8 cellular contexts compared by ENCODE assay signal in the genomic region with DNA sequence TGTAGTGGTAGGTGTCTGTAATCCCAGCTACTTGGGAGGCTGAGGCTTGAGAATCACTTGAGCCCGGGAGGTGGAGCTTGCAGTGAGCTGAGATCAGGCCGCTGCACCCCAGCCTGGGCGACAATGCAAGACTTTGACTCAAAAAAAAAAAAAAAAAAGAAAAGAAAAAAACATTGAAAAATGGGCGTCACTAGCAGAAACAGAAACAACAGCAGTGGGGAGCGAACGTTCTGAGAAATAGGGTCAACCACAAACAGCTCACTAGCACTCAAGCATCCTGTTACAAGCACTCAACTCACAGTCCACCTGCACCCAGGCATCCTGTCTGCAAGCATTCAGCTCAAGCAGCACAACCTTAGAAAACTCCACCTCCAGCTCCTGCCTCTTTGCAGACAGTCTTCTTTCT. TPM values are rescaled to one million over a fixed set of nuclear protein-coding genes. Genes with fewer than 3 reads are reported as not detected.
DNase-seq lines count a peak whose midpoint lies in the region; ATAC-seq and TF ChIP-seq lines count a peak whose summit lies in the region.

No MANE protein-coding gene starts in this region.

- peak overlapping the region; percentile 89 to 94 for H3K27ac Mint-ChIP-seq in natural killer cell treated with Interleukin-12 subunit alpha and Interleukin-12 subunit beta and Interleukin-15 and Interleukin-18, amount 100 ng/mL, for 72 hours
- no peak overlapping the region for H3K27ac Mint-ChIP-seq in osteocyte (ENCODE audit: unreplicated experiment)

- peak; percentile 76 for DNase-seq in NCI-H2196 treated with DMSO at 0.1 percent for 48 hours (lab: John Stamatoyannopoulos, UW; ENCODE audit: unreplicated experiment)
- DNase-seq in activated T-cell treated with anti-CD3 and anti-CD28 coated beads for 24 hours (ENCODE audit: low read depth), result peak; percentile 69
- DNase-seq in natural killer cell treated with Interleukin-12 subunit alpha and Interleukin-12 subunit beta and Interleukin-15 and Interleukin-18, amount 100 ng/mL, for 72 hours (ENCODE audit: low spot score), result peak; percentile 84
- no peak for DNase-seq in osteocyte (ENCODE audit: extremely low spot score, unreplicated experiment)
- no peak for DNase-seq in SKM-1 (lab: John Stamatoyannopoulos, UW; ENCODE audit: unreplicated experiment)
- no peak for DNase-seq in AG20443 (ENCODE audit: low spot score)

- peaks cover 13% of the 10 kb centered on the region for H3K36me3 Mint-ChIP-seq in natural killer cell treated with Interleukin-12 subunit alpha and Interleukin-12 subunit beta and Interleukin-15 and Interleukin-18, amount 100 ng/mL, for 72 hours
- H3K36me3 Mint-ChIP-seq in osteocyte (ENCODE audit: unreplicated experiment), result no peaks in the 10 kb centered on the region

- ATAC-seq in GM18907 (IDR thresholded peaks at IDR 0.05; ENCODE audit: unreplicated experiment) (peak; percentile 93), HG02884 (IDR thresholded peaks at IDR 0.05; ENCODE audit: unreplicated experiment) (peak; percentile 96)
- ATAC-seq in natural killer cell treated with Interleukin-12 subunit alpha and Interleukin-12 subunit beta and Interleukin-15 and Interleukin-18, amount 100 ng/mL, for 72 hours, result peak; percentile 98

- TF ChIP-seq CTCF in osteocyte (IDR thresholded peaks at IDR 0.05), result no peak

- H3K9me3 Mint-ChIP-seq in natural killer cell treated with Interleukin-12 subunit alpha and Interleukin-12 subunit beta and Interleukin-15 and Interleukin-18, amount 100 ng/mL, for 72 hours, result no peaks in the 10 kb centered on the region
- H3K9me3 Mint-ChIP-seq in osteocyte (ENCODE audit: unreplicated experiment), result no peaks in the 10 kb centered on the region

- H3K4me1 Mint-ChIP-seq in natural killer cell treated with Interleukin-12 subunit alpha and Interleukin-12 subunit beta and Interleukin-15 and Interleukin-18, amount 100 ng/mL, for 72 hours (ENCODE audit: low read depth in 2 of 2), result peaks cover 57 to 62% of the 10 kb centered on the region in 2 donors
- H3K4me1 Mint-ChIP-seq in osteocyte (ENCODE audit: unreplicated experiment), result no peaks in the 10 kb centered on the region

- H3K4me3 Mint-ChIP-seq in natural killer cell treated with Interleukin-12 subunit alpha and Interleukin-12 subunit beta and Interleukin-15 and Interleukin-18, amount 100 ng/mL, for 72 hours, result peak overlapping the region; percentile 80
- H3K4me3 Mint-ChIP-seq in osteocyte (ENCODE audit: unreplicated experiment), result no peak overlapping the region

- H3K27me3 Mint-ChIP-seq in natural killer cell treated with Interleukin-12 subunit alpha and Interleukin-12 subunit beta and Interleukin-15 and Interleukin-18, amount 100 ng/mL, for 72 hours, result no peaks in the 10 kb centered on the region
- H3K27me3 Mint-ChIP-seq in osteocyte (ENCODE audit: unreplicated experiment), result no peaks in the 10 kb centered on the region

RNA-seq across cellular contexts. Expression of a gene that starts 17.2 kb away (rescaled TPM):
- 10 to 100 TPM; 29.4 to 49.0 TPM for total RNA-seq in natural killer cell treated with Interleukin-12 subunit alpha and Interleukin-12 subunit beta and Interleukin-15 and Interleukin-18, amount 100 ng/mL, for 72 hours
- 0.48 and 0.76 TPM in 2 replicates for total RNA-seq in osteocyte

RNA-seq across cellular contexts. Expression of a gene that starts 45.3 kb away (rescaled TPM):
- 10 to 100 TPM; 41.2 to 72.9 TPM for total RNA-seq in natural killer cell treated with Interleukin-12 subunit alpha and Interleukin-12 subunit beta and Interleukin-15 and Interleukin-18, amount 100 ng/mL, for 72 hours
- 43.4 and 43.9 TPM in 2 replicates for total RNA-seq in osteocyte

Comparison
In these comparisons a context has a peak if more than half of its experiments do, and no peak if none do; other contexts are left out.
1. DNase-seq: peak in NCI-H2196 treated with DMSO at 0.1 percent for 48 hours (single experiment), activated T-cell treated with anti-CD3 and anti-CD28 coated beads for 24 hours (single experiment) and natural killer cell treated with Interleukin-12 subunit alpha and Interleukin-12 subunit beta and Interleukin-15 and Interleukin-18, amount 100 ng/mL, for 72 hours (single experiment); none in osteocyte (single experiment), SKM-1 (single experiment) and AG20443 (single experiment).
2. RNA of a gene that starts 17.2 kb away (total RNA-seq): 29.4 to 49.0 TPM in natural killer cell treated with Interleukin-12 subunit alpha and Interleukin-12 subunit beta and Interleukin-15 and Interleukin-18, amount 100 ng/mL, for 72 hours; 0.48 to 0.76 TPM in osteocyte; every median in the first group is over 10 times any median in the second.
3. Peak in every context shown above with its lines, with median percentiles within 50 percentile points of each other: ATAC-seq.